8 cellular contexts compared by ENCODE assay signal in the genomic region with DNA sequence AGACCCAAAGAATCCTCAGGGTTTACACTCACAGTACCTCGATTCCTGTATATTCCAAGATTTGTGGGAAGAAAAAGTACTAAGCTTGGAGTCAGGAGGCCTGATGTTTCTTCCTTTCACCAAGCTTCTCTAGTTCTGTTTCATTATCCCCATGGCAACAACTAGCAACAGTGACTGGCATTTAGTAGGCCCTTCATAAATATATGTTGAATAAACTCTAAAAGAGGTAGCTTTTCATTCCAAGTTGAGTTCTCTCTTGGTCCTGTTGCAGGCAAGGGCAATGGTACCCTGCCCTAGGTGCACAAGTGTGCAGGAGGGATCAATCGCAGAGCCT. TPM values are rescaled to one million over a fixed set of nuclear protein-coding genes. Genes with fewer than 3 reads are reported as not detected.
DNase-seq lines count a peak whose midpoint lies in the region; ATAC-seq and TF ChIP-seq lines count a peak whose summit lies in the region.

No MANE protein-coding gene starts in this region.

- peak overlapping the region; percentile 97 for H3K27ac Mint-ChIP-seq in activated naive CD4-positive, alpha-beta T cell treated with anti-CD3 and anti-CD28 coated beads, Interleukin-2, amount 50 U/mL, for 24 hours
- peak overlapping the region; percentile 86 to 98 for H3K27ac Mint-ChIP-seq in natural killer cell

- no peaks in the 10 kb centered on the region for H3K27me3 Mint-ChIP-seq in activated naive CD4-positive, alpha-beta T cell treated with anti-CD3 and anti-CD28 coated beads, Interleukin-2, amount 50 U/mL, for 24 hours
- H3K27me3 Mint-ChIP-seq in natural killer cell (ENCODE audit: low read depth in 2 of 2) = no peaks in the 10 kb centered on the region

- intact Hi-C loops in natural killer cell (cut with micrococcal nuclease) = loop anchor here (1.0 kb wide), 2 partner anchors 15 to 37 kb away; a partner anchor contains a TSS

- H3K4me3 Mint-ChIP-seq in activated naive CD4-positive, alpha-beta T cell treated with anti-CD3 and anti-CD28 coated beads, Interleukin-2, amount 50 U/mL, for 24 hours = peak overlapping the region; percentile 91
- H3K4me3 Mint-ChIP-seq in natural killer cell = peak overlapping the region; percentile 91

- no peak for DNase-seq in activated naive CD4-positive, alpha-beta T cell treated with Interleukin-2 at 50 U/mL for 16 hours
- DNase-seq in RKO (ENCODE audit: low spot score) (peak; percentile 72), natural killer cell (no peak), germinal center (ENCODE audit: low spot score) (no peak)
- DNase-seq in central memory CD4-positive, alpha-beta T cell = no peak
- DNase-seq in activated effector memory CD4-positive, alpha-beta T cell treated with anti-CD3 and anti-CD28 coated beads, Interleukin-2, amount 50 U/mL, for 16 hours = no peak

- no peaks in the 10 kb centered on the region for H3K9me3 Mint-ChIP-seq in activated naive CD4-positive, alpha-beta T cell treated with anti-CD3 and anti-CD28 coated beads, Interleukin-2, amount 50 U/mL, for 24 hours
- H3K9me3 Mint-ChIP-seq in natural killer cell = no peaks in the 10 kb centered on the region

- no peaks in the 10 kb centered on the region for H3K36me3 ChIP-seq in endocrine pancreas (ENCODE audit: control insufficient read depth, insufficient read depth, low read length)

- peaks cover 13% of the 10 kb centered on the region for H3K36me3 Mint-ChIP-seq in activated naive CD4-positive, alpha-beta T cell treated with anti-CD3 and anti-CD28 coated beads, Interleukin-2, amount 50 U/mL, for 24 hours
- no peaks in the 10 kb centered on the region for H3K36me3 Mint-ChIP-seq in natural killer cell

- peaks cover 11% of the 10 kb centered on the region for H3K4me1 ChIP-seq in endocrine pancreas (ENCODE audit: control insufficient read depth, insufficient read depth, low read length)

- peak in 1 of 3 donors; percentile 6 for ATAC-seq in natural killer cell

- H3K9me3 ChIP-seq in endocrine pancreas (ENCODE audit: control insufficient read depth, low read length) = no peaks in the 10 kb centered on the region

- H3K4me3 ChIP-seq in endocrine pancreas (ENCODE audit: control insufficient read depth, insufficient read depth, low read length) = peak overlapping the region; percentile 82

- H3K9ac ChIP-seq in endocrine pancreas (ENCODE audit: control insufficient read depth, insufficient read depth, low read length) = peak overlapping the region; percentile 3

- H3K4me1 Mint-ChIP-seq in activated naive CD4-positive, alpha-beta T cell treated with anti-CD3 and anti-CD28 coated beads, Interleukin-2, amount 50 U/mL, for 24 hours = peaks cover 45% of the 10 kb centered on the region
- H3K4me1 Mint-ChIP-seq in natural killer cell = peaks cover 43 to 45% of the 10 kb centered on the region in 2 donors

- no peaks in the 10 kb centered on the region for H3K27me3 ChIP-seq in endocrine pancreas (ENCODE audit: control insufficient read depth, insufficient read depth, low read length)

- TF ChIP-seq CTCF in natural killer cell (IDR thresholded peaks at IDR 0.05) = no peak

RNA-seq across cellular contexts. Expression of a gene that starts 0.5 kb away (rescaled TPM):
- 10 to 100 TPM; 89.0 to 94.0 (median 89.6) TPM for total RNA-seq in natural killer cell

RNA-seq across cellular contexts. Expression of a gene that starts 15.1 kb away (rescaled TPM):
- 10 to 100 TPM; 28.2 to 34.9 (median 34.5) TPM for total RNA-seq in natural killer cell

RNA-seq across cellular contexts. Expression of a gene that starts 37.0 kb away (rescaled TPM):
- 10 to 100 TPM; 76.9 to 86.0 (median 78.3) TPM for total RNA-seq in natural killer cell
